In the genomic region with DNA sequence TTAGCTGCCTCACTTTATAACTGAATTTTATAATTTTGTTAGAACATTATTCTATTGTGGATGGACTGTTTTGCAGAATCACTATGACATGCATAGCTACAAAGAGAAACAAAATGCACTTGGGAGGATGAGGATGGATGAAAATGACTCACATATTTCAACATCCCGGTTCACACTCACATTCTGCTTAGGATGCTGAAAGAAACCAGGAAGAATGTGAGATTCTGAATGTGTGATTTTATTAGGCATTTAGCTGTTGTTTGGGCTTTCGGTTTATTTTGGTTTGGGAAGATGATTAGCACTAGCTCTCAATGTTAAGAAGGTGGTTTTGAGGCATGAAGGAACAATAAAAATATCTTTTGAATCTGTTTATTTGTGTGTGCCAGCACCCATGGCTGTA, we compare ENCODE assay signal across 14 cellular contexts.
DNase-seq lines count a peak whose midpoint lies in the region; ATAC-seq and TF ChIP-seq lines count a peak whose summit lies in the region.
"Had no signal": no experiment of that assay in that cellular context is flagged by ENCODE, and none has a peak within 500 bp of the region (broad histone marks: within the 10 kb centered on the region; RNA-seq: fewer than 3 reads in every experiment).

No MANE protein-coding gene starts in this region.

- no peaks in the 10 kb centered on the region for H3K36me3 ChIP-seq in neural progenitor cell

- DNase-seq in ELR (ENCODE audit: low read depth), result peak; percentile 54
- DNase-seq in LHCN-M2 (ENCODE audit: low read depth), result peak; percentile 42
- peak; percentile 63 for DNase-seq in dedifferentiated amniotic fluid mesenchymal stem cell (ENCODE audit: extremely low spot score)
- no peak for DNase-seq in neural progenitor cell (ENCODE audit: low spot score)
- no peak for DNase-seq in DMS 273 (lab: John Stamatoyannopoulos, UW; ENCODE audit: unreplicated experiment)
- no peak for DNase-seq in T-helper 9 cell
- DNase-seq: activated CD8-positive, alpha-beta memory T cell treated with anti-CD3 and anti-CD28 coated beads, Interleukin-2, amount 50 U/mL, for 48 hours; cerebellar nuclear complex; GDM1; naive thymus-derived CD4-positive, alpha-beta T cell; NCI-H510A; psoas muscle had no signal

- H3K27ac ChIP-seq in neural progenitor cell, result no peak overlapping the region
- H3K27ac ChIP-seq: psoas muscle had no signal

- H3K4me3 ChIP-seq in neural progenitor cell, result no peak overlapping the region
- H3K4me3 ChIP-seq: psoas muscle had no signal

- no peaks in the 10 kb centered on the region for H3K9me3 ChIP-seq in neural progenitor cell (ENCODE audit: low read depth)
- H3K9me3 ChIP-seq: psoas muscle had no signal

- no peak overlapping the region for H3K4me2 ChIP-seq in neural progenitor cell

- H3K9ac ChIP-seq in neural progenitor cell, result no peak overlapping the region

- H3K4me1 Mint-ChIP-seq in neural progenitor cell, result peaks cover 13% of the 10 kb centered on the region
- H3K4me1 Mint-ChIP-seq: activated naive CD4-positive, alpha-beta T cell treated with anti-CD3 and anti-CD28 coated beads, Interleukin-2, amount 50 U/mL, for 24 hours; naive thymus-derived CD4-positive, alpha-beta T cell had no signal

- peak overlapping the region; percentile 78 for H2AFZ ChIP-seq in neural progenitor cell (replicated peaks)

- H3F3A ChIP-seq in neural progenitor cell (ENCODE audit: low read depth), result peaks cover 3% of the 10 kb centered on the region

- ATAC-seq in HG03095 (IDR thresholded peaks at IDR 0.05; ENCODE audit: unreplicated experiment), result no peak
- ATAC-seq: naive thymus-derived CD4-positive, alpha-beta T cell; psoas muscle had no signal

- peaks cover 13% of the 10 kb centered on the region for H3K4me1 ChIP-seq in neural progenitor cell
- H3K4me1 ChIP-seq: psoas muscle had no signal

- no peaks in the 10 kb centered on the region for H3K27me3 ChIP-seq in neural progenitor cell

- no peak overlapping the region for H3K4me3 Mint-ChIP-seq in neural progenitor cell
- H3K4me3 Mint-ChIP-seq: activated naive CD4-positive, alpha-beta T cell treated with anti-CD3 and anti-CD28 coated beads, Interleukin-2, amount 50 U/mL, for 24 hours; naive thymus-derived CD4-positive, alpha-beta T cell had no signal

- no peaks in the 10 kb centered on the region for H4K20me1 ChIP-seq in neural progenitor cell (ENCODE audit: low read depth)

- H3K79me2 ChIP-seq in neural progenitor cell (ENCODE audit: low read depth), result no peaks in the 10 kb centered on the region

- H3K27me3 Mint-ChIP-seq in neural progenitor cell (ENCODE audit: insufficient read depth, low read depth), result no peaks in the 10 kb centered on the region
- H3K27me3 Mint-ChIP-seq: activated naive CD4-positive, alpha-beta T cell treated with anti-CD3 and anti-CD28 coated beads, Interleukin-2, amount 50 U/mL, for 24 hours; naive thymus-derived CD4-positive, alpha-beta T cell had no signal

- no peaks in the 10 kb centered on the region for H3K9me3 Mint-ChIP-seq in neural progenitor cell
- H3K9me3 Mint-ChIP-seq: activated naive CD4-positive, alpha-beta T cell treated with anti-CD3 and anti-CD28 coated beads, Interleukin-2, amount 50 U/mL, for 24 hours had no signal

- TF ChIP-seq CTCF in neural progenitor cell (IDR thresholded peaks at IDR 0.05), result no peak

- no peaks in the 10 kb centered on the region for H3K36me3 Mint-ChIP-seq in neural progenitor cell
- H3K36me3 Mint-ChIP-seq: activated naive CD4-positive, alpha-beta T cell treated with anti-CD3 and anti-CD28 coated beads, Interleukin-2, amount 50 U/mL, for 24 hours; naive thymus-derived CD4-positive, alpha-beta T cell had no signal

- H3K27ac Mint-ChIP-seq in neural progenitor cell, result no peak overlapping the region
- H3K27ac Mint-ChIP-seq: activated naive CD4-positive, alpha-beta T cell treated with anti-CD3 and anti-CD28 coated beads, Interleukin-2, amount 50 U/mL, for 24 hours; naive thymus-derived CD4-positive, alpha-beta T cell had no signal

Comparison
In these comparisons a context has a peak if more than half of its experiments do, and no peak if none do; other contexts are left out.
1. DNase-seq: peak in ELR (single experiment), LHCN-M2 (single experiment) and dedifferentiated amniotic fluid mesenchymal stem cell (single experiment); none in neural progenitor cell (single experiment), DMS 273 (single experiment) and T-helper 9 cell (single experiment).